ENCODE assay signal across 1 cellular context in the genomic region with DNA sequence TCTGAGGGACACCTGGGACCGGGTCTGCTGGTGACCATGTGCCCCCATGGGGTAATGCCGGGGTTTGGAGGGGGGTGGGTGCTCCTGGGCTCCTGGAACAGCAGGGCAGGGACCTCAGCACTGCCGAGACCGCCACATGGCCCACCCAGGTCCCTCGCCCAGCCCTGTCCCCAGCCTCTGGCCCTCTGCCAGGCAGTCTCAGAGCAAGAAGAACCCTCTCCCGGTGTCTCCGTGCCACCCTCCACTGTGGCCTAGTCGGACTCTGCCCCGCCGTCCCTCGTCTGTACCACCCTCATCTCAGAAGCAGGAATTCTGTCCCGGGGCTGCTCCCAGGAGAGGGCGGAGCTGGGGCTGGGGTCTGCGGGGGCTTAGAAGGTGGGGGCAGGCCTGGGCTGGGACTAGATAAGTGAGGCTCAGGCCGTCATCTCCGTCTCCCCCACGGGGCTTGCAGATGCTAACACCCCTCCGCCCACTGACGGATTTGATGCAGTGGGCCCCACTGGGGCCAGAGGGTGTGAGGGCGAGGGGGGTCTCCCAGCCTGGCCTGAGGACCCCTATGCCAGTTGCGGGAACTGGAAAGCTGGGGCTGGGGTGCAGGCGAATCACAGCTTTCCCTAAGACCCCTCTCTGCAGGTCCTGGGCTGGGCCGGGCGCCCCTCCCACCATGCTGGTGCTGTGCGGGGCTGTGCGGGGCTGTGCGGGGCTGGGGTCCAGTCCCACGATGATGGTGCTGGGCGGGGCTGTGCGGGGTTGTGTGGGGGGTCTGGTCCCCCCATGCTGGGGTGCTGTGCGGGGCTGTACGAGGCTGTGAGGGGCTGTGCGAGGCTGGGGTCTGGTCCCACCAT.
TF ChIP-seq lines count a peak whose summit lies in the region.

No MANE protein-coding gene starts in this region.

TF ChIP-seq in GM23338, 12 proteins besides CTCF, POLR2A, EP300 and RAD21 (continued from another document):
- TF ChIP-seq, protein P1, sequence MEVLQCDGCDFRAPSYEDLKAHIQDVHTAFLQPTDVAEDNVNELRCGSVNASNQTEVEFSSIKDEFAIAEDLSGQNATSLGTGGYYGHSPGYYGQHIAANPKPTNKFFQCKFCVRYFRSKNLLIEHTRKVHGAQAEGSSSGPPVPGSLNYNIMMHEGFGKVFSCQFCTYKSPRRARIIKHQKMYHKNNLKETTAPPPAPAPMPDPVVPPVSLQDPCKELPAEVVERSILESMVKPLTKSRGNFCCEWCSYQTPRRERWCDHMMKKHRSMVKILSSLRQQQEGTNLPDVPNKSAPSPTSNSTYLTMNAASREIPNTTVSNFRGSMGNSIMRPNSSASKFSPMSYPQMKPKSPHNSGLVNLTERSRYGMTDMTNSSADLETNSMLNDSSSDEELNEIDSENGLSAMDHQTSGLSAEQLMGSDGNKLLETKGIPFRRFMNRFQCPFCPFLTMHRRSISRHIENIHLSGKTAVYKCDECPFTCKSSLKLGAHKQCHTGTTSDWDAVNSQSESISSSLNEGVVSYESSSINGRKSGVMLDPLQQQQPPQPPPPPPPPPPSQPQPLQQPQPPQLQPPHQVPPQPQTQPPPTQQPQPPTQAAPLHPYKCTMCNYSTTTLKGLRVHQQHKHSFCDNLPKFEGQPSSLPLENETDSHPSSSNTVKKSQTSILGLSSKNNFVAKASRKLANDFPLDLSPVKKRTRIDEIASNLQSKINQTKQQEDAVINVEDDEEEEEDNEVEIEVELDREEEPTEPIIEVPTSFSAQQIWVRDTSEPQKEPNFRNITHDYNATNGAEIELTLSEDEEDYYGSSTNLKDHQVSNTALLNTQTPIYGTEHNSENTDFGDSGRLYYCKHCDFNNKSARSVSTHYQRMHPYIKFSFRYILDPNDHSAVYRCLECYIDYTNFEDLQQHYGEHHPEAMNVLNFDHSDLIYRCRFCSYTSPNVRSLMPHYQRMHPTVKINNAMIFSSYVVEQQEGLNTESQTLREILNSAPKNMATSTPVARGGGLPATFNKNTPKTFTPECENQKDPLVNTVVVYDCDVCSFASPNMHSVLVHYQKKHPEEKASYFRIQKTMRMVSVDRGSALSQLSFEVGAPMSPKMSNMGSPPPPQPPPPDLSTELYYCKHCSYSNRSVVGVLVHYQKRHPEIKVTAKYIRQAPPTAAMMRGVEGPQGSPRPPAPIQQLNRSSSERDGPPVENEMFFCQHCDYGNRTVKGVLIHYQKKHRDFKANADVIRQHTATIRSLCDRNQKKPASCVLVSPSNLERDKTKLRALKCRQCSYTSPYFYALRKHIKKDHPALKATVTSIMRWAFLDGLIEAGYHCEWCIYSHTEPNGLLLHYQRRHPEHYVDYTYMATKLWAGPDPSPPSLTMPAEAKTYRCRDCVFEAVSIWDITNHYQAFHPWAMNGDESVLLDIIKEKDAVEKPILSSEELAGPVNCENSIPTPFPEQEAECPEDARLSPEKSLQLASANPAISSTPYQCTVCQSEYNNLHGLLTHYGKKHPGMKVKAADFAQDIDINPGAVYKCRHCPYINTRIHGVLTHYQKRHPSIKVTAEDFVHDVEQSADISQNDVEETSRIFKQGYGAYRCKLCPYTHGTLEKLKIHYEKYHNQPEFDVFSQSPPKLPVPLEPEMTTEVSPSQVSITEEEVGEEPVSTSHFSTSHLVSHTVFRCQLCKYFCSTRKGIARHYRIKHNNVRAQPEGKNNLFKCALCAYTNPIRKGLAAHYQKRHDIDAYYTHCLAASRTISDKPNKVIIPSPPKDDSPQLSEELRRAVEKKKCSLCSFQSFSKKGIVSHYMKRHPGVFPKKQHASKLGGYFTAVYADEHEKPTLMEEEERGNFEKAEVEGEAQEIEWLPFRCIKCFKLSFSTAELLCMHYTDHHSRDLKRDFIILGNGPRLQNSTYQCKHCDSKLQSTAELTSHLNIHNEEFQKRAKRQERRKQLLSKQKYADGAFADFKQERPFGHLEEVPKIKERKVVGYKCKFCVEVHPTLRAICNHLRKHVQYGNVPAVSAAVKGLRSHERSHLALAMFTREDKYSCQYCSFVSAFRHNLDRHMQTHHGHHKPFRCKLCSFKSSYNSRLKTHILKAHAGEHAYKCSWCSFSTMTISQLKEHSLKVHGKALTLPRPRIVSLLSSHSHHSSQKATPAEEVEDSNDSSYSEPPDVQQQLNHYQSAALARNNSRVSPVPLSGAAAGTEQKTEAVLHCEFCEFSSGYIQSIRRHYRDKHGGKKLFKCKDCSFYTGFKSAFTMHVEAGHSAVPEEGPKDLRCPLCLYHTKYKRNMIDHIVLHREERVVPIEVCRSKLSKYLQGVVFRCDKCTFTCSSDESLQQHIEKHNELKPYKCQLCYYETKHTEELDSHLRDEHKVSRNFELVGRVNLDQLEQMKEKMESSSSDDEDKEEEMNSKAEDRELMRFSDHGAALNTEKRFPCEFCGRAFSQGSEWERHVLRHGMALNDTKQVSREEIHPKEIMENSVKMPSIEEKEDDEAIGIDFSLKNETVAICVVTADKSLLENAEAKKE (CRISPR knock-in tag; IDR thresholded peaks at IDR 0.05), result no peak
